In the genomic region with DNA sequence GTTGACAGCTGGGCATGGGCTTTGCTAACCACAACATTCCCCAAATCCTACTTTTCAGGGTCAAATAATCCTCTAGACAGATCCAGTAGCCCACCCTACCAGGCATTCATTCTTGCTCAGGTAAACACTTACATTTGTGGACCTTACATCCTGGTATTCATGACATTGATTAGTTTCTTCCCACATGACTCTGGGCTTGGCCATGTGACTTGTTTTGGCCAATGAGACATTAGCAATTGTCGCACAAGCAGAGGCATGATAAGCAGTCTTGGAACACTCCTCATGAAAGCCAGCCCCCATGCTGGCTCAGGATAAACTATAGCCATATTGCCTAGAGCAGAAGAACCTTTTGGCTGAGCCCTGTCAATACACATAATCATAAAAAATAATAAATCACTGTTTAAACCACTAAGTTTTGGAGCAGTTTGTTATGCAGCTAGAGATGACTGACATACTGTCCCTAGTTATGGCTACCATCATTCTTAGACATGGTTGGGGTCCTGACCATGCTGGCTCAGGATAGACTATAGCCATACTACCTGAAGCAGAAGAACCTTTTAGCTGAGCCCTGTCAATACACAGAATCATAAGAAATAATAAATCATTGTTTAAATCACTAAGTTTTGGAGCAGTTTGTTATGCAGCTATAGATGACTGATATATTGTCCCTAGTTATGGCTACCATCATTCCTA, we compare ENCODE assay signal across 23 cellular contexts. TPM values are rescaled to one million over a fixed set of nuclear protein-coding genes. Genes with fewer than 3 reads are reported as not detected.
A peak's percentile ranks its signal among the peaks of the same experiment; 100 is the strongest.
DNase-seq lines count a peak whose midpoint lies in the region; ATAC-seq and TF ChIP-seq lines count a peak whose summit lies in the region.
"Had no signal": no experiment of that assay in that cellular context is flagged by ENCODE, and none has a peak within 500 bp of the region (broad histone marks: within the 10 kb centered on the region; RNA-seq: fewer than 3 reads in every experiment).

No MANE protein-coding gene starts in this region.

- H3K4me3 ChIP-seq in HEK293 (ENCODE audit: low read depth, low read length) = no peak overlapping the region
- no peak overlapping the region for H3K4me3 ChIP-seq in naive thymus-derived CD4-positive, alpha-beta T cell (ENCODE audit: low read length)
- H3K4me3 ChIP-seq: BLaER1, GM12878 had no signal

- H3K36me3 ChIP-seq in HEK293 (ENCODE audit: control insufficient read depth in 2 of 2, insufficient read depth in 1 of 2, low read length in 2 of 2) = no peaks in the 10 kb centered on the region
- no peaks in the 10 kb centered on the region for H3K36me3 ChIP-seq in naive thymus-derived CD4-positive, alpha-beta T cell (ENCODE audit: control insufficient read depth in 2 of 3, insufficient read depth in 3 of 3, low read length in 3 of 3)
- H3K36me3 ChIP-seq: BE2C, BLaER1 had no signal

- H3K4me3 Mint-ChIP-seq in natural killer cell treated with Interleukin-12 subunit alpha and Interleukin-12 subunit beta and Interleukin-15 and Interleukin-18, amount 100 ng/mL, for 72 hours = no peak overlapping the region
- H3K4me3 Mint-ChIP-seq in natural killer cell = no peak overlapping the region
- H3K4me3 Mint-ChIP-seq in naive thymus-derived CD4-positive, alpha-beta T cell = no peak overlapping the region
- H3K4me3 Mint-ChIP-seq: CD14-positive monocyte; CD4-positive, alpha-beta memory T cell; CD4-positive, CD25-positive, alpha-beta regulatory T cell had no signal

- no peaks in the 10 kb centered on the region for H3K9me3 ChIP-seq in HEK293 (ENCODE audit: control insufficient read depth, insufficient read depth, low read depth, low read length)
- H3K9me3 ChIP-seq in naive thymus-derived CD4-positive, alpha-beta T cell (ENCODE audit: control insufficient read depth in 2 of 3, low read length in 3 of 3) = no peaks in the 10 kb centered on the region
- H3K9me3 ChIP-seq: BE2C had no signal

- no peaks in the 10 kb centered on the region; the same call in 1 of the 2 replicates for H3K4me1 ChIP-seq in HEK293 (ENCODE audit: control insufficient read depth, insufficient read depth, low read length)
- H3K4me1 ChIP-seq in naive thymus-derived CD4-positive, alpha-beta T cell (ENCODE audit: control insufficient read depth in 2 of 2, insufficient read depth in 2 of 2, low read length in 2 of 2) = no peaks in the 10 kb centered on the region
- H3K4me1 ChIP-seq: BE2C, BLaER1 had no signal

- H3K27me3 Mint-ChIP-seq in natural killer cell treated with Interleukin-12 subunit alpha and Interleukin-12 subunit beta and Interleukin-15 and Interleukin-18, amount 100 ng/mL, for 72 hours = peaks cover 11 to 29% of the 10 kb centered on the region in 2 donors
- H3K27me3 Mint-ChIP-seq in natural killer cell (ENCODE audit: low read depth in 2 of 2) = peaks cover 16 to 19% of the 10 kb centered on the region in 2 donors
- peaks cover 19 to 47% (median 27%) of the 10 kb centered on the region in 5 donors for H3K27me3 Mint-ChIP-seq in naive thymus-derived CD4-positive, alpha-beta T cell

- intact Hi-C loops in natural killer cell (cut with micrococcal nuclease) = no loop called here
- intact Hi-C loops in naive thymus-derived CD4-positive, alpha-beta T cell (cut with micrococcal nuclease) = no loop called here

- H3K27ac Mint-ChIP-seq in natural killer cell treated with Interleukin-12 subunit alpha and Interleukin-12 subunit beta and Interleukin-15 and Interleukin-18, amount 100 ng/mL, for 72 hours = no peak overlapping the region
- H3K27ac Mint-ChIP-seq in natural killer cell = no peak overlapping the region
- no peak overlapping the region for H3K27ac Mint-ChIP-seq in naive thymus-derived CD4-positive, alpha-beta T cell
- H3K27ac Mint-ChIP-seq: CD14-positive monocyte; CD4-positive, alpha-beta memory T cell; CD4-positive, CD25-positive, alpha-beta regulatory T cell had no signal

- peaks cover 7 to 16% of the 10 kb centered on the region in 2 donors for H3K4me1 Mint-ChIP-seq in natural killer cell treated with Interleukin-12 subunit alpha and Interleukin-12 subunit beta and Interleukin-15 and Interleukin-18, amount 100 ng/mL, for 72 hours (ENCODE audit: low read depth in 2 of 2)
- H3K4me1 Mint-ChIP-seq in natural killer cell = peaks cover 18 to 40% of the 10 kb centered on the region in 2 donors
- peaks cover 0 to 5% (median under 1%) of the 10 kb centered on the region in 7 donors for H3K4me1 Mint-ChIP-seq in naive thymus-derived CD4-positive, alpha-beta T cell
- H3K4me1 Mint-ChIP-seq: CD14-positive monocyte had no signal

- CTCF ChIA-PET in HEK293 (lab: Yijun Ruan, JAX) = interaction anchor here (0.5 to 3.0 kb wide), 5 partner anchors 9 to 121 kb away, joined by 3 to 10 read pairs (median 5); no protein-coding TSS in a partner anchor
- CTCF ChIA-PET in naive thymus-derived CD4-positive, alpha-beta T cell (lab: Charles Lee) = no interaction called here

- H3K9me3 Mint-ChIP-seq in natural killer cell treated with Interleukin-12 subunit alpha and Interleukin-12 subunit beta and Interleukin-15 and Interleukin-18, amount 100 ng/mL, for 72 hours = no peaks in the 10 kb centered on the region
- peaks cover 0 to 6% of the 10 kb centered on the region in 2 donors for H3K9me3 Mint-ChIP-seq in natural killer cell
- H3K9me3 Mint-ChIP-seq in naive thymus-derived CD4-positive, alpha-beta T cell = peaks cover 0 to 16% (median 5%) of the 10 kb centered on the region in 11 donors

- POLR2A ChIA-PET in HEK293 (lab: Yijun Ruan, JAX) = no interaction called here
- POLR2A ChIA-PET in naive thymus-derived CD4-positive, alpha-beta T cell (lab: Charles Lee) = no interaction called here

- DNase-seq in natural killer cell treated with Interleukin-12 subunit alpha and Interleukin-12 subunit beta and Interleukin-15 and Interleukin-18, amount 100 ng/mL, for 72 hours (ENCODE audit: low spot score) = peak; percentile 1
- DNase-seq in natural killer cell = no peak
- no peak for DNase-seq in naive thymus-derived CD4-positive, alpha-beta T cell
- DNase-seq: 8988T; ACHN; BE2C; C1 segment of cervical spinal cord; CD4-positive, alpha-beta memory T cell; CD4-positive, CD25-positive, alpha-beta regulatory T cell; CD8-positive, alpha-beta memory T cell; COR-L47; DMS 273 treated with DMSO at 0.1 percent for 48 hours; DMS153; DMS53; DMS79; DND-41; EL; GDM1 had no signal

- ATAC-seq in natural killer cell treated with Interleukin-12 subunit alpha and Interleukin-12 subunit beta and Interleukin-15 and Interleukin-18, amount 100 ng/mL, for 72 hours = no peak
- ATAC-seq in natural killer cell = no peak
- ATAC-seq in GM19455 (IDR thresholded peaks at IDR 0.05; ENCODE audit: unreplicated experiment) = no peak
- ATAC-seq in naive thymus-derived CD4-positive, alpha-beta T cell = no peak
- ATAC-seq: GM12878 had no signal

- no peaks in the 10 kb centered on the region for H3K36me3 Mint-ChIP-seq in natural killer cell treated with Interleukin-12 subunit alpha and Interleukin-12 subunit beta and Interleukin-15 and Interleukin-18, amount 100 ng/mL, for 72 hours
- H3K36me3 Mint-ChIP-seq in natural killer cell = no peaks in the 10 kb centered on the region
- H3K36me3 Mint-ChIP-seq in naive thymus-derived CD4-positive, alpha-beta T cell = no peaks in the 10 kb centered on the region
- H3K36me3 Mint-ChIP-seq: CD14-positive monocyte; CD4-positive, alpha-beta memory T cell; CD4-positive, CD25-positive, alpha-beta regulatory T cell; CD8-positive, alpha-beta memory T cell had no signal

- no peak overlapping the region for H3K27ac ChIP-seq in HEK293 (ENCODE audit: extremely low read depth, low read depth, low read length)
- no peak overlapping the region for H3K27ac ChIP-seq in naive thymus-derived CD4-positive, alpha-beta T cell (ENCODE audit: low read depth, low read length)
- H3K27ac ChIP-seq: BLaER1 had no signal

- TF ChIP-seq CTCF in natural killer cell (IDR thresholded peaks at IDR 0.05) (no peak), HEK293 (tag by site-specific recombination; IDR thresholded peaks at IDR 0.05) (no peak)

- H3K27me3 ChIP-seq in naive thymus-derived CD4-positive, alpha-beta T cell (ENCODE audit: control insufficient read depth in 2 of 2, insufficient read depth in 2 of 2, low read length in 2 of 2) = no peaks in the 10 kb centered on the region
- H3K27me3 ChIP-seq: BE2C had no signal

TF ChIP-seq in HEK293, 187 proteins besides CTCF, POLR2A, EP300 and RAD21 (continues in another document):
- no peak for TF ChIP-seq ZNF426 (tag by site-specific recombination; IDR thresholded peaks at IDR 0.05)
- TF ChIP-seq ZNF585B (tag by site-specific recombination; IDR thresholded peaks at IDR 0.05) = no peak
- TF ChIP-seq SETDB1 (IDR thresholded peaks at IDR 0.05; ENCODE audit: insufficient read length, low read length) = peak; percentile 80
- TF ChIP-seq, protein P1, sequence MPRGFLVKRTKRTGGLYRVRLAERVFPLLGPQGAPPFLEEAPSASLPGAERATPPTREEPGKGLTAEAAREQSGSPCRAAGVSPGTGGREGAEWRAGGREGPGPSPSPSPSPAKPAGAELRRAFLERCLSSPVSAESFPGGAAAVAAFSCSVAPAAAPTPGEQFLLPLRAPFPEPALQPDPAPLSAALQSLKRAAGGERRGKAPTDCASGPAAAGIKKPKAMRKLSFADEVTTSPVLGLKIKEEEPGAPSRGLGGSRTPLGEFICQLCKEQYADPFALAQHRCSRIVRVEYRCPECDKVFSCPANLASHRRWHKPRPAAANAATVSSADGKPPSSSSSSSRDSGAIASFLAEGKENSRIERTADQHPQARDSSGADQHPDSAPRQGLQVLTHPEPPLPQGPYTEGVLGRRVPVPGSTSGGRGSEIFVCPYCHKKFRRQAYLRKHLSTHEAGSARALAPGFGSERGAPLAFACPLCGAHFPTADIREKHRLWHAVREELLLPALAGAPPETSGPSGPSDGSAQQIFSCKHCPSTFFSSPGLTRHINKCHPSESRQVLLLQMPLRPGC (tag by site-specific recombination; IDR thresholded peaks at IDR 0.05) = no peak
- TF ChIP-seq TRIM28 (IDR thresholded peaks at IDR 0.05; ENCODE audit: borderline replicate concordance, low read length) = peak; percentile 55; the same call in 1 of the 2 replicates
- TF ChIP-seq ZNF677 (tag by site-specific recombination; IDR thresholded peaks at IDR 0.05) = no peak
- TF ChIP-seq ZBTB20 (tag by site-specific recombination; IDR thresholded peaks at IDR 0.05) = no peak
- TF ChIP-seq ZIC2 (tag by site-specific recombination; IDR thresholded peaks at IDR 0.05) = no peak
- TF ChIP-seq ZNF132 (tag by site-specific recombination; IDR thresholded peaks at IDR 0.05; ENCODE audit: borderline replicate concordance) = no peak

RNA-seq across cellular contexts. Expression of a gene that starts 6.3 kb away (rescaled TPM):
- total RNA-seq in natural killer cell treated with Interleukin-12 subunit alpha and Interleukin-12 subunit beta and Interleukin-15 and Interleukin-18, amount 100 ng/mL, for 72 hours = not detected
- 10 to 100 TPM in 2 of 3 donors, 1 to 10 TPM in 1; 5.2 to 22.0 (median 10.3) TPM for total RNA-seq in natural killer cell
- total RNA-seq in naive thymus-derived CD4-positive, alpha-beta T cell = under 1 TPM in 1 of 5 experiments, not detected in 4; 0.88 TPM
- polyA plus RNA-seq in naive thymus-derived CD4-positive, alpha-beta T cell = not detected
- total RNA-seq: CD4-positive, alpha-beta memory T cell; CD4-positive, CD25-positive, alpha-beta regulatory T cell; CD8-positive, alpha-beta memory T cell; GM12878 had no signal
- polyA plus RNA-seq: CD14-positive monocyte; CD4-positive, alpha-beta memory T cell; CD4-positive, CD25-positive, alpha-beta regulatory T cell; CD8-positive, alpha-beta memory T cell had no signal
